20 cellular contexts compared by ENCODE assay signal in genomic region chr5:65730910-65731309, GRCh38. TPM values are rescaled to one million over a fixed set of nuclear protein-coding genes. Genes with fewer than 3 reads are reported as not detected.
DNase-seq lines count a peak whose midpoint lies in the region; ATAC-seq and TF ChIP-seq lines count a peak whose summit lies in the region.
"Had no signal": no experiment of that assay in that cellular context is flagged by ENCODE, and none has a peak within 500 bp of the region (broad histone marks: within the 10 kb centered on the region; RNA-seq: fewer than 3 reads in every experiment).

No MANE protein-coding gene starts in this region.

- H3K9me3 Mint-ChIP-seq in WTC11: no peaks in the 10 kb centered on the region
- H3K9me3 Mint-ChIP-seq: IgD-negative memory B cell had no signal

- CTCF ChIA-PET in WTC11 (lab: Charles Lee): no interaction called here

- H3K4me3 ChIP-seq in right cardiac atrium (ENCODE audit: low read length) (no peak overlapping the region), left ventricle myocardium inferior (no peak overlapping the region), fibroblast of lung (replicated peaks in 1 of 4; ENCODE audit: control extremely low read depth in 1 of 4, insufficient read depth in 1 of 4, low read depth in 3 of 4, low read length in 4 of 4) (no peak overlapping the region)
- H3K4me3 ChIP-seq: SJCRH30 had no signal

- no peaks in the 10 kb centered on the region for H4K20me1 ChIP-seq in fibroblast of lung (ENCODE audit: control insufficient read depth, extremely low read depth, insufficient read depth, low read length)

- H3K9ac ChIP-seq in fibroblast of lung (ENCODE audit: insufficient read depth, low read length): no peak overlapping the region

- no peaks in the 10 kb centered on the region for H3K36me3 Mint-ChIP-seq in WTC11

- no peaks in the 10 kb centered on the region for H3K27me3 ChIP-seq in right cardiac atrium (ENCODE audit: control insufficient read depth, insufficient read depth)
- H3K27me3 ChIP-seq in left ventricle myocardium inferior (ENCODE audit: low read depth): no peaks in the 10 kb centered on the region
- H3K27me3 ChIP-seq in fibroblast of lung (ENCODE audit: control insufficient read depth, insufficient read depth, low read length): no peaks in the 10 kb centered on the region
- H3K27me3 ChIP-seq: SJCRH30 had no signal

- no peak overlapping the region for H3K4me3 Mint-ChIP-seq in WTC11
- H3K4me3 Mint-ChIP-seq: IgD-negative memory B cell had no signal

- peak overlapping the region; percentile 86 for H3K27ac Mint-ChIP-seq in WTC11
- H3K27ac Mint-ChIP-seq: IgD-negative memory B cell had no signal

- peaks cover 8% of the 10 kb centered on the region for H3K79me2 ChIP-seq in fibroblast of lung (ENCODE audit: control insufficient read depth, insufficient read depth, low read length)

- H3K4me2 ChIP-seq in fibroblast of lung (ENCODE audit: extremely low read depth, insufficient read depth, low read length): no peak overlapping the region

- TF ChIP-seq CTCF in left ventricle myocardium inferior (IDR thresholded peaks at IDR 0.05; ENCODE audit: borderline replicate concordance) (no peak), WTC11 (IDR thresholded peaks at IDR 0.05) (no peak), fibroblast of lung (conservative IDR thresholded peaks at IDR 0.05 in 1 of 2, IDR thresholded peaks at IDR 0.05 in 1 of 2; ENCODE audit: low read depth in 1 of 2, low read length in 2 of 2) (no peak)

- H3K4me1 ChIP-seq in right cardiac atrium (ENCODE audit: control insufficient read depth, insufficient read depth, low read length) (no peaks in the 10 kb centered on the region), left ventricle myocardium inferior (no peaks in the 10 kb centered on the region), fibroblast of lung (ENCODE audit: control insufficient read depth, extremely low read depth, insufficient read depth, low read length) (no peaks in the 10 kb centered on the region)
- H3K4me1 ChIP-seq: SJCRH30 had no signal

- DNase-seq in right cardiac atrium (peak in 2 of 3 donors; percentile 18 to 64), left ventricle myocardium inferior (no peak), WTC11 (ENCODE audit: low spot score) (no peak), fibroblast of lung (ENCODE audit: low read depth in 2 of 2) (peak; percentile 16 to 28), D341Med (ENCODE audit: low spot score) (no peak)
- no peak for DNase-seq in stimulated activated naive CD4-positive, alpha-beta T cell (lab: John Stamatoyannopoulos, UW)
- no peak for DNase-seq in activated CD4-positive, alpha-beta T cell treated with anti-CD3 and anti-CD28 coated beads, Interleukin-2, amount 50 U/mL, for 48 hours
- DNase-seq: AML-193, COR-L47, DMS153, EL, NCI-H1105 treated with DMSO at 0.1 percent for 48 hours, NCI-H187, NCI-H345, NCI-H526, OCI-M1, RPMI8226, SJCRH30 had no signal

- ATAC-seq in right cardiac atrium (peak in 1 of 2 donors; percentile 26), WTC11 (no peak), HG03196 (IDR thresholded peaks at IDR 0.05; ENCODE audit: unreplicated experiment) (no peak)

- POLR2A ChIA-PET in WTC11 (lab: Charles Lee): no interaction called here

- no peaks in the 10 kb centered on the region for H3K27me3 Mint-ChIP-seq in WTC11 (ENCODE audit: low read depth)
- H3K27me3 Mint-ChIP-seq: IgD-negative memory B cell had no signal

- intact Hi-C loops in right cardiac atrium (cut with DNase I) (no loop called here), left ventricle myocardium inferior (cut with micrococcal nuclease) (no loop called here)

- H3K27ac ChIP-seq in right cardiac atrium (ENCODE audit: low read length) (no peak overlapping the region), left ventricle myocardium inferior (replicated peaks) (no peak overlapping the region), fibroblast of lung (ENCODE audit: insufficient read depth, low read length) (no peak overlapping the region)
- H3K27ac ChIP-seq: SJCRH30 had no signal

- no peaks in the 10 kb centered on the region for H3K36me3 ChIP-seq in left ventricle myocardium inferior
- H3K36me3 ChIP-seq in fibroblast of lung (ENCODE audit: control insufficient read depth, insufficient read depth, low read length): no peaks in the 10 kb centered on the region

- peaks cover 29% of the 10 kb centered on the region for H3K4me1 Mint-ChIP-seq in WTC11

- no peaks in the 10 kb centered on the region for H3K9me3 ChIP-seq in right cardiac atrium (ENCODE audit: control insufficient read depth, low read length)
- no peaks in the 10 kb centered on the region for H3K9me3 ChIP-seq in left ventricle myocardium inferior (replicated peaks)
- no peaks in the 10 kb centered on the region for H3K9me3 ChIP-seq in fibroblast of lung (ENCODE audit: control insufficient read depth, insufficient read depth, low read depth, low read length)
- H3K9me3 ChIP-seq: SJCRH30 had no signal

- 49% methylated on average over 2 of the region's 2 CpGs for WGBS in right cardiac atrium

- no peak overlapping the region for H2AFZ ChIP-seq in fibroblast of lung (ENCODE audit: low read length)

TF ChIP-seq in WTC11, 78 proteins besides CTCF, POLR2A, EP300 and RAD21:
- TF ChIP-seq ZBTB21 (CRISPR knock-in tag; IDR thresholded peaks at IDR 0.05; ENCODE audit: borderline replicate concordance): no peak
- no peak for TF ChIP-seq IRF2 (CRISPR knock-in tag; IDR thresholded peaks at IDR 0.05; ENCODE audit: borderline replicate concordance, low read depth)
- TF ChIP-seq OVOL2 (CRISPR knock-in tag; IDR thresholded peaks at IDR 0.05; ENCODE audit: borderline replicate concordance): no peak
- TF ChIP-seq PRRX2 (CRISPR knock-in tag; IDR thresholded peaks at IDR 0.05): no peak
- TF ChIP-seq, protein P1, sequence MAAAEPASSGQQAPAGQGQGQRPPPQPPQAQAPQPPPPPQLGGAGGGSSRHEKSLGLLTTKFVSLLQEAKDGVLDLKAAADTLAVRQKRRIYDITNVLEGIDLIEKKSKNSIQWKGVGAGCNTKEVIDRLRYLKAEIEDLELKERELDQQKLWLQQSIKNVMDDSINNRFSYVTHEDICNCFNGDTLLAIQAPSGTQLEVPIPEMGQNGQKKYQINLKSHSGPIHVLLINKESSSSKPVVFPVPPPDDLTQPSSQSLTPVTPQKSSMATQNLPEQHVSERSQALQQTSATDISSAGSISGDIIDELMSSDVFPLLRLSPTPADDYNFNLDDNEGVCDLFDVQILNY (CRISPR knock-in tag; IDR thresholded peaks at IDR 0.05): no peak
- no peak for TF ChIP-seq ZNF138 (CRISPR knock-in tag; conservative IDR thresholded peaks at IDR 0.05)
- no peak for TF ChIP-seq GRHL2 (CRISPR knock-in tag; IDR thresholded peaks at IDR 0.05; ENCODE audit: insufficient replicate concordance, severe bottlenecking)
- TF ChIP-seq, protein P2, sequence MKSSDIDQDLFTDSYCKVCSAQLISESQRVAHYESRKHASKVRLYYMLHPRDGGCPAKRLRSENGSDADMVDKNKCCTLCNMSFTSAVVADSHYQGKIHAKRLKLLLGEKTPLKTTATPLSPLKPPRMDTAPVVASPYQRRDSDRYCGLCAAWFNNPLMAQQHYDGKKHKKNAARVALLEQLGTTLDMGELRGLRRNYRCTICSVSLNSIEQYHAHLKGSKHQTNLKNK (CRISPR knock-in tag; IDR thresholded peaks at IDR 0.05): no peak
- TF ChIP-seq HMGXB4 (CRISPR knock-in tag; IDR thresholded peaks at IDR 0.05): no peak

RNA-seq across cellular contexts. Expression of gene NLN, which starts 8.9 kb away (rescaled TPM):
- 10 to 100 TPM in 3 of 4 donors, 1 to 10 TPM in 1; 8.5 to 11.9 (median 11.3) TPM for total RNA-seq in right cardiac atrium
- polyA plus RNA-seq in right cardiac atrium: 2.3 TPM
- 12.4 TPM for total RNA-seq in left ventricle myocardium inferior
- 140 to 163 TPM (median 141 TPM) in 3 replicates for total RNA-seq in WTC11 (2021)
- total RNA-seq in fibroblast of lung: 16.2 and 33.7 TPM in 2 replicates
- polyA plus RNA-seq in fibroblast of lung: 29.2 and 35.2 TPM in 2 replicates
- 20.8 and 28.0 TPM in 2 replicates for polyA plus RNA-seq in fibroblast of lung (2012)
- 11.0 and 27.9 TPM in 2 replicates for polyA minus RNA-seq in fibroblast of lung (ENCODE audit: low replicate concordance)

RNA-seq across cellular contexts. Expression of gene SGTB, which starts 9.0 kb away (rescaled TPM):
- total RNA-seq in right cardiac atrium (10 to 100 TPM in 1 of 4 donors, 1 to 10 TPM in 3; 8.7 to 10.2 (median 9.4) TPM), left ventricle myocardium inferior (7.1 TPM), WTC11 (2021) (11.8 to 13.5 TPM (median 12.7 TPM) in 3 replicates), fibroblast of lung (14.1 and 32.4 TPM in 2 replicates)
- polyA plus RNA-seq in right cardiac atrium (2.6 TPM), fibroblast of lung (15.5 and 18.7 TPM in 2 replicates)
- polyA plus RNA-seq in fibroblast of lung (2012): 10.5 and 13.4 TPM in 2 replicates
- polyA minus RNA-seq in fibroblast of lung (ENCODE audit: low replicate concordance): 5.5 and 6.0 TPM in 2 replicates

Comparison
In these comparisons a context has a peak if more than half of its experiments do, and no peak if none do; other contexts are left out.
1. DNase-seq: peak in right cardiac atrium (2 of 3) and fibroblast of lung (2 of 2); none in left ventricle myocardium inferior (single experiment), WTC11 (single experiment), stimulated activated naive CD4-positive, alpha-beta T cell (0 of 6), D341Med (single experiment) and activated CD4-positive, alpha-beta T cell treated with anti-CD3 and anti-CD28 coated beads, Interleukin-2, amount 50 U/mL, for 48 hours (0 of 2).